In the genomic region with DNA sequence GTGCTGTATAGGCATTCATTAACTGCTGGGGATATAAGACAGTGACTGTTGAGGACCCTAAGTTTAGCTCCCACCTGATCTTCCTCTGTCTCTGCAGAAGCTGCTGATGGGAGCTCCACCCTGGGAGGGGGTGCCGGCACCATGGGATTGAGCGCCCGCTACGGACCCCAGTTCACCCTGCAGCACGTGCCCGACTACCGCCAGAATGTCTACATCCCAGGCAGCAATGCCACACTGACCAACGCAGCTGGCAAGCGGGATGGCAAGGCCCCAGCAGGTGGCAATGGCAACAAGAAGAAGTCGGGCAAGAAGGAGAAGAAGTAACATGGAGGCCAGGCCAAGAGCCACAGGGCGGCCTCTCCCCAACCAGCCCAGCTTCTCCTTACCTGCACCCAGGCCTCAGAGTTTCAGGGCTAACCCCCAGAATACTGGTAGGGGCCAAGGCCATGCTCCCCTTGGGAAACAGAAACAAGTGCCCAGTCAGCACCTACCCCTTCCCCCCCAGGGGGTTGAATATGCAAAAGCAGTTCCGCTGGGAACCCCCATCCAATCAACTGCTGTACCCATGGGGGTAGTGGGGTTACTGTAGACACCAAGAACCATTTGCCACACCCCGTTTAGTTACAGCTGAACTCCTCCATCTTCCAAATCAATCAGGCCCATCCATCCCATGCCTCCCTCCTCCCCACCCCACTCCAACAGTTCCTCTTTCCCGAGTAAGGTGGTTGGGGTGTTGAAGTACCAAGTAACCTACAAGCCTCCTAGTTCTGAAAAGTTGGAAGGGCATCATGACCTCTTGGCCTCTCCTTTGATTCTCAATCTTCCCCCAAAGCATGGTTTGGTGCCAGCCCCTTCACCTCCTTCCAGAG, we compare ENCODE assay signal across 12 cellular contexts. TPM values are rescaled to one million over a fixed set of nuclear protein-coding genes. Genes with fewer than 3 reads are reported as not detected.
DNase-seq lines count a peak whose midpoint lies in the region; ATAC-seq and TF ChIP-seq lines count a peak whose summit lies in the region.
"Had no signal": no experiment of that assay in that cellular context is flagged by ENCODE, and none has a peak within 500 bp of the region (broad histone marks: within the 10 kb centered on the region; RNA-seq: fewer than 3 reads in every experiment).

No MANE protein-coding gene starts in this region.

- H3K4me1 ChIP-seq in BLaER1 treated with 17β-estradiol and CSF1 and Interleukin-3, amounts not matched to agents 10 nM and 100 nM, result peaks cover 92 to 98% (median 95%) of the 10 kb centered on the region in 10 experiments
- peaks cover 21 to 85% (median 54%) of the 10 kb centered on the region in 3 donors for H3K4me1 ChIP-seq in esophagus squamous epithelium

- no peak for TF ChIP-seq CTCF in esophagus squamous epithelium (IDR thresholded peaks at IDR 0.05)

- no peaks in the 10 kb centered on the region for H3K27me3 ChIP-seq in BLaER1 treated with 17β-estradiol and CSF1 and Interleukin-3, amounts not matched to agents 10 nM and 100 nM
- H3K27me3 ChIP-seq in esophagus squamous epithelium, result no peaks in the 10 kb centered on the region

- WGBS in esophagus squamous epithelium, 2 donors, result 80 to 94% methylated on average over 6 to 9 of the region's 14 CpGs

- peak overlapping the region; percentile 86 to 98 (median 95) for H3K4me2 ChIP-seq in BLaER1 treated with 17β-estradiol and CSF1 and Interleukin-3, amounts not matched to agents 10 nM and 100 nM

- H3K4me3 ChIP-seq in BLaER1 treated with 17β-estradiol and CSF1 and Interleukin-3, amounts not matched to agents 10 nM and 100 nM, result peak overlapping the region in 7 of 10 experiments; percentile 5 to 69 (median 42); a peak in 8 of 20 replicates
- H3K4me3 ChIP-seq in esophagus squamous epithelium, result no peak overlapping the region

- H3K27ac ChIP-seq in BLaER1 treated with 17β-estradiol and CSF1 and Interleukin-3, amounts not matched to agents 10 nM and 100 nM, result peak overlapping the region in 10 of 11 experiments; percentile 85 to 100 (median 100); a peak in 21 of 22 replicates
- H3K27ac ChIP-seq in esophagus squamous epithelium, result peak overlapping the region in 3 of 4 donors; percentile 46 to 95 (median 94)

- no peaks in the 10 kb centered on the region for H3K9me3 ChIP-seq in BLaER1 treated with 17β-estradiol and CSF1 and Interleukin-3, amounts not matched to agents 10 nM and 100 nM (replicated peaks in 1 of 11)
- H3K9me3 ChIP-seq in esophagus squamous epithelium, result no peaks in the 10 kb centered on the region

- TF ChIP-seq POLR2A in esophagus squamous epithelium (IDR thresholded peaks at IDR 0.05), result peak in 1 of 4 donors; percentile 20

- no peaks in the 10 kb centered on the region for H4K20me1 ChIP-seq in BLaER1 treated with 17β-estradiol and CSF1 and Interleukin-3, amounts not matched to agents 10 nM and 100 nM

- peaks cover 6 to 58% (median 38%) of the 10 kb centered on the region in 11 experiments; a peak in 21 of 22 replicates for H3K36me3 ChIP-seq in BLaER1 treated with 17β-estradiol and CSF1 and Interleukin-3, amounts not matched to agents 10 nM and 100 nM
- peaks cover 0 to 62% (median 0%) of the 10 kb centered on the region in 3 donors for H3K36me3 ChIP-seq in esophagus squamous epithelium

- DNase-seq in esophagus squamous epithelium (lab: John Stamatoyannopoulos, UW), result no peak
- DNase-seq in NCI-H446 (lab: John Stamatoyannopoulos, UW), result no peak
- no peak for DNase-seq in NCI-H2171 (lab: John Stamatoyannopoulos, UW)
- DNase-seq in cortex of kidney (lab: John Stamatoyannopoulos, UW), result no peak
- DNase-seq in RKO (ENCODE audit: low spot score), result no peak
- DNase-seq: activated gamma-delta T cell treated with Interleukin-2 at 50 U/mL for 16 hours; AML-193; midbrain; stimulated activated CD4-positive, alpha-beta T cell treated with anti-CD3 and anti-CD28 coated beads, Interleukin-1b, Interleukin-23, amount 100 ng/mL, for 48 hours had no signal

- peak; percentile 43 for ATAC-seq in GM19324 (IDR thresholded peaks at IDR 0.05; ENCODE audit: low FRiP score, unreplicated experiment)
- peak; percentile 18 for ATAC-seq in HG03442 (IDR thresholded peaks at IDR 0.05; ENCODE audit: unreplicated experiment)

- H3K9ac ChIP-seq in BLaER1 treated with 17β-estradiol and CSF1 and Interleukin-3, amounts not matched to agents 10 nM and 100 nM, result peak overlapping the region in 10 of 11 experiments; percentile 74 to 99 (median 95); a peak in 17 of 22 replicates

- intact Hi-C loops in esophagus squamous epithelium (cut with DNase I), result loop anchor here (5.0 kb wide), 1 partner anchor 34 kb away; a partner anchor contains a TSS

RNA-seq across cellular contexts. Expression of a gene that starts 22.2 kb away (rescaled TPM):
- total RNA-seq in esophagus squamous epithelium, result 1 to 10 TPM in 3 of 4 donors, under 1 TPM in 1; 0.26 to 1.7 (median 1.5) TPM

RNA-seq across cellular contexts. Expression of a gene that starts 26.3 kb away (rescaled TPM):
- 1 to 10 TPM in 3 of 4 donors, under 1 TPM in 1; 0.21 to 3.3 (median 2.1) TPM for total RNA-seq in esophagus squamous epithelium

RNA-seq across cellular contexts. Expression of a gene that starts 35.3 kb away (rescaled TPM):
- 10 to 100 TPM; 36.6 to 52.5 (median 38.6) TPM for total RNA-seq in esophagus squamous epithelium

Comparison
In these comparisons a context has a peak if more than half of its experiments do, and no peak if none do; other contexts are left out.
1. H3K4me3 ChIP-seq: peak in BLaER1 treated with 17β-estradiol and CSF1 and Interleukin-3, amounts not matched to agents 10 nM and 100 nM (7 of 10); none in esophagus squamous epithelium (0 of 4).